ENCODE assay signal across 17 cellular contexts in genomic region chr11:43381802-43382201, GRCh38.
"Had no signal": no experiment of that assay in that cellular context is flagged by ENCODE, and none has a peak within 500 bp of the region (broad histone marks: within the 10 kb centered on the region; RNA-seq: fewer than 3 reads in every experiment).

No MANE protein-coding gene starts in this region.

- DNase-seq: activated CD4-positive, alpha-beta T cell treated with anti-CD3 and anti-CD28 coated beads for 4 hours; activated CD8-positive, alpha-beta T cell treated with anti-CD3 and anti-CD28 coated beads for 36 hours; activated gamma-delta T cell; activated naive CD8-positive, alpha-beta T cell treated with anti-CD3 and anti-CD28 coated beads, Interleukin-2, amount 10 ng/mL, durations not matched to agents 7 days and 5 days; activated T-cell treated with anti-CD3 and anti-CD28 coated beads, Interleukin-2, amount 50 U/mL, for 48 hours; aorta; cerebellar nuclear complex; dermis blood vessel endothelial cell; heart right ventricle; left lung; mucosa of descending colon; naive thymus-derived CD4-positive, alpha-beta T cell; ovary; T-helper 1 cell; upper lobe of left lung had no signal

- H3K9me3 ChIP-seq: gastroesophageal sphincter, heart right ventricle, left lung, mucosa of descending colon, ovary, upper lobe of left lung had no signal

- H3K4me3 ChIP-seq: gastroesophageal sphincter, heart right ventricle, left lung, mucosa of descending colon, ovary, upper lobe of left lung had no signal

- H3K27me3 ChIP-seq: gastroesophageal sphincter, heart right ventricle, left lung, ovary, upper lobe of left lung had no signal

- H3K27ac ChIP-seq: gastroesophageal sphincter, heart right ventricle, left lung, ovary, upper lobe of left lung had no signal

- ATAC-seq: activated CD8-positive, alpha-beta T cell treated with anti-CD3 and anti-CD28 coated beads for 36 hours; gastroesophageal sphincter; heart right ventricle; left lung; mucosa of descending colon; naive thymus-derived CD4-positive, alpha-beta T cell; sciatic nerve had no signal

- H3K36me3 ChIP-seq: ovary had no signal
